8 cellular contexts compared by ENCODE assay signal in genomic region chr1:35929730-35930592, GRCh38. TPM values are rescaled to one million over a fixed set of nuclear protein-coding genes. Genes with fewer than 3 reads are reported as not detected.
DNase-seq lines count a peak whose midpoint lies in the region; ATAC-seq, FAIRE-seq and TF ChIP-seq lines count a peak whose summit lies in the region.

No MANE protein-coding gene starts in this region.

- in situ Hi-C loops in T47D (cut with HindIII; ENCODE audit: low pct_unique_long_range_greater_than_20kb, low sequenced_read_pairs): no loop called here

- peak overlapping the region; percentile 97 for H3K4me3 ChIP-seq in smooth muscle cell

- peaks cover 39% of the 10 kb centered on the region for H3K79me2 ChIP-seq in smooth muscle cell (ENCODE audit: low read depth)

- ATAC-seq in HG03196 (IDR thresholded peaks at IDR 0.05; ENCODE audit: unreplicated experiment): no peak

- H3K27ac ChIP-seq in KOPT-K1 (ENCODE audit: low read depth, low read length, poor library complexity, severe bottlenecking) (peak overlapping the region; percentile 79), smooth muscle cell (ENCODE audit: low read depth) (peak overlapping the region; percentile 94)

- DNase-seq in T-helper 2 cell (peak in 4 of 5 experiments; percentile 5 to 45 (median 30)), T47D (ENCODE audit: low read depth in 1 of 2, low spot score in 1 of 2) (peak; percentile 28 to 44), iPS-NIHi11 (ENCODE audit: low spot score) (peak; percentile 73), smooth muscle cell (lab: John Stamatoyannopoulos, UW; ENCODE audit: unreplicated experiment) (no peak), cortex of kidney (lab: John Stamatoyannopoulos, UW) (no peak)

- peaks cover 27% of the 10 kb centered on the region for H4K20me1 ChIP-seq in smooth muscle cell (ENCODE audit: low read depth)

- FAIRE-seq in G401.6 (lab: Jason Lieb, UNC): peak; percentile 52

- H2AFZ ChIP-seq in smooth muscle cell (ENCODE audit: low read depth): peak overlapping the region; percentile 42

- peaks cover 31% of the 10 kb centered on the region for H3K4me1 ChIP-seq in smooth muscle cell (ENCODE audit: low read depth)

- no peak for TF ChIP-seq CTCF in smooth muscle cell (IDR thresholded peaks at IDR 0.05; ENCODE audit: borderline replicate concordance, insufficient read depth, poor library complexity, severe bottlenecking)

- H3K9me3 ChIP-seq in KOPT-K1 (ENCODE audit: insufficient read depth, low read length, poor library complexity, severe bottlenecking): no peaks in the 10 kb centered on the region
- no peaks in the 10 kb centered on the region for H3K9me3 ChIP-seq in smooth muscle cell (replicated peaks; ENCODE audit: low read depth)

- H3K36me3 ChIP-seq in KOPT-K1 (ENCODE audit: insufficient read depth, low read length) (no peaks in the 10 kb centered on the region), smooth muscle cell (ENCODE audit: low read depth) (no peaks in the 10 kb centered on the region)

- WGBS in smooth muscle cell (ENCODE audit: low lambda C conversion rate): 5% methylated on average over 15 of the region's 15 CpGs

- H3K9ac ChIP-seq in smooth muscle cell (ENCODE audit: low read depth): peak overlapping the region; percentile 93

- H3K27me3 ChIP-seq in smooth muscle cell (ENCODE audit: low read depth): no peaks in the 10 kb centered on the region

- no peaks in the 10 kb centered on the region for H3F3A ChIP-seq in smooth muscle cell (ENCODE audit: low read depth)

- H3K4me2 ChIP-seq in smooth muscle cell: peak overlapping the region; percentile 99

RNA-seq across cellular contexts. Expression of gene AGO3, which starts 0.9 kb away (rescaled TPM):
- total RNA-seq in smooth muscle cell: 22.6 and 31.6 TPM in 2 replicates
- polyA plus RNA-seq in smooth muscle cell: 14.3 and 22.9 TPM in 2 replicates

RNA-seq across cellular contexts. Expression of gene AGO1, which starts 47.0 kb away (rescaled TPM):
- total RNA-seq in smooth muscle cell: 10.8 and 15.3 TPM in 2 replicates
- 4.9 and 8.1 TPM in 2 replicates for polyA plus RNA-seq in smooth muscle cell

Comparison
In these comparisons a context has a peak if more than half of its experiments do, and no peak if none do; other contexts are left out.
1. DNase-seq: peak in T-helper 2 cell (4 of 5), T47D (2 of 2) and iPS-NIHi11 (single experiment); none in smooth muscle cell (single experiment) and cortex of kidney (single experiment).